ENCODE assay signal across 9 cellular contexts in genomic region chr7:1567893-1568292, GRCh38. TPM values are rescaled to one million over a fixed set of nuclear protein-coding genes. Genes with fewer than 3 reads are reported as not detected.
DNase-seq lines count a peak whose midpoint lies in the region; ATAC-seq, FAIRE-seq and TF ChIP-seq lines count a peak whose summit lies in the region.
"Had no signal": no experiment of that assay in that cellular context is flagged by ENCODE, and none has a peak within 500 bp of the region (broad histone marks: within the 10 kb centered on the region; RNA-seq: fewer than 3 reads in every experiment).

No MANE protein-coding gene starts in this region.

- no peak overlapping the region for H3K4me3 ChIP-seq in fibroblast of the aortic adventitia (ENCODE audit: low read depth, low read length)

- FAIRE-seq in D721Med (lab: Jason Lieb, UNC): no peak

- no peaks in the 10 kb centered on the region for H3K27me3 Mint-ChIP-seq in T-helper 2 cell treated with Interferon-gamma antibody and Interleukin-4, amounts not matched to agents 5 μg/mL and 100 μg/mL, for 36 hours (ENCODE audit: low read depth)
- H3K27me3 Mint-ChIP-seq in stimulated activated memory B cell treated with anti-CD40 and anti-IgM and Interleukin-4, amounts not matched to agents 10 μg/mL and 1 μg/mL and 100 μg/mL, for 72 hours: no peaks in the 10 kb centered on the region

- H3K4me3 Mint-ChIP-seq in T-helper 2 cell treated with Interferon-gamma antibody and Interleukin-4, amounts not matched to agents 5 μg/mL and 100 μg/mL, for 36 hours: peak overlapping the region; percentile 58
- H3K4me3 Mint-ChIP-seq in stimulated activated memory B cell treated with anti-CD40 and anti-IgM and Interleukin-4, amounts not matched to agents 10 μg/mL and 1 μg/mL and 100 μg/mL, for 72 hours: peak overlapping the region; percentile 5

- no peak for TF ChIP-seq CTCF in fibroblast of the aortic adventitia (IDR thresholded peaks at IDR 0.05; ENCODE audit: insufficient read depth, low read length)
- TF ChIP-seq CTCF in D721Med (IDR thresholded peaks at IDR 0.05; ENCODE audit: insufficient read depth, missing control alignments): no peak

- no peak for ATAC-seq in stimulated activated memory B cell treated with anti-CD40 and anti-IgM and Interleukin-4, amounts not matched to agents 10 μg/mL and 1 μg/mL and 100 μg/mL, for 72 hours
- ATAC-seq in GM18870 (IDR thresholded peaks at IDR 0.05; ENCODE audit: unreplicated experiment): no peak

- H3K4me1 Mint-ChIP-seq in T-helper 2 cell treated with Interferon-gamma antibody and Interleukin-4, amounts not matched to agents 5 μg/mL and 100 μg/mL, for 36 hours (ENCODE audit: low read depth): peaks cover 16% of the 10 kb centered on the region
- peaks cover 45% of the 10 kb centered on the region for H3K4me1 Mint-ChIP-seq in stimulated activated memory B cell treated with anti-CD40 and anti-IgM and Interleukin-4, amounts not matched to agents 10 μg/mL and 1 μg/mL and 100 μg/mL, for 72 hours

- DNase-seq in T-helper 2 cell treated with Interferon-gamma antibody and Interleukin-4, amounts not matched to agents 5 μg/mL and 100 μg/mL, for 36 hours (ENCODE audit: low spot score): no peak
- no peak for DNase-seq in T-helper 2 cell
- peak; percentile 38 for DNase-seq in SW480 (ENCODE audit: low spot score)
- DNase-seq in fibroblast of the aortic adventitia (ENCODE audit: low read depth): peak; percentile 42
- DNase-seq in middle frontal gyrus (ENCODE audit: extremely low spot score, low spot score): no peak
- no peak for DNase-seq in D721Med (ENCODE audit: insufficient read length, low spot score)

- no peaks in the 10 kb centered on the region for H3K9me3 Mint-ChIP-seq in T-helper 2 cell treated with Interferon-gamma antibody and Interleukin-4, amounts not matched to agents 5 μg/mL and 100 μg/mL, for 36 hours
- no peaks in the 10 kb centered on the region for H3K9me3 Mint-ChIP-seq in stimulated activated memory B cell treated with anti-CD40 and anti-IgM and Interleukin-4, amounts not matched to agents 10 μg/mL and 1 μg/mL and 100 μg/mL, for 72 hours

- no peak overlapping the region for H3K27ac Mint-ChIP-seq in T-helper 2 cell treated with Interferon-gamma antibody and Interleukin-4, amounts not matched to agents 5 μg/mL and 100 μg/mL, for 36 hours
- H3K27ac Mint-ChIP-seq in stimulated activated memory B cell treated with anti-CD40 and anti-IgM and Interleukin-4, amounts not matched to agents 10 μg/mL and 1 μg/mL and 100 μg/mL, for 72 hours: peak overlapping the region; percentile 96

- H3K36me3 Mint-ChIP-seq in T-helper 2 cell treated with Interferon-gamma antibody and Interleukin-4, amounts not matched to agents 5 μg/mL and 100 μg/mL, for 36 hours (ENCODE audit: low read depth): peaks cover 16% of the 10 kb centered on the region
- peaks cover 43% of the 10 kb centered on the region for H3K36me3 Mint-ChIP-seq in stimulated activated memory B cell treated with anti-CD40 and anti-IgM and Interleukin-4, amounts not matched to agents 10 μg/mL and 1 μg/mL and 100 μg/mL, for 72 hours

RNA-seq across cellular contexts. Expression of gene PSMG3, which starts 1.9 kb away (rescaled TPM):
- 6.6 and 20.5 TPM in 2 replicates for total RNA-seq in fibroblast of the aortic adventitia (ENCODE audit: low replicate concordance)

RNA-seq across cellular contexts. Expression of gene TMEM184A, which starts 11.9 kb away (rescaled TPM):
- total RNA-seq in fibroblast of the aortic adventitia (ENCODE audit: low replicate concordance): not detected in 2 replicates
- total RNA-seq: temporal lobe had no signal

RNA-seq across cellular contexts. Expression of gene MAFK, which starts 37.4 kb away (rescaled TPM):
- 5.3 and 12.7 TPM in 2 replicates for total RNA-seq in fibroblast of the aortic adventitia (ENCODE audit: low replicate concordance)

Comparison
In these comparisons a context has a peak if more than half of its experiments do, and no peak if none do; other contexts are left out.
1. DNase-seq: peak in SW480 (single experiment) and fibroblast of the aortic adventitia (single experiment); none in T-helper 2 cell treated with Interferon-gamma antibody and Interleukin-4, amounts not matched to agents 5 μg/mL and 100 μg/mL, for 36 hours (single experiment), T-helper 2 cell (0 of 5), middle frontal gyrus (single experiment) and D721Med (single experiment).